Comparison of ENCODE assay signal across 1 cellular context in the genomic region with DNA sequence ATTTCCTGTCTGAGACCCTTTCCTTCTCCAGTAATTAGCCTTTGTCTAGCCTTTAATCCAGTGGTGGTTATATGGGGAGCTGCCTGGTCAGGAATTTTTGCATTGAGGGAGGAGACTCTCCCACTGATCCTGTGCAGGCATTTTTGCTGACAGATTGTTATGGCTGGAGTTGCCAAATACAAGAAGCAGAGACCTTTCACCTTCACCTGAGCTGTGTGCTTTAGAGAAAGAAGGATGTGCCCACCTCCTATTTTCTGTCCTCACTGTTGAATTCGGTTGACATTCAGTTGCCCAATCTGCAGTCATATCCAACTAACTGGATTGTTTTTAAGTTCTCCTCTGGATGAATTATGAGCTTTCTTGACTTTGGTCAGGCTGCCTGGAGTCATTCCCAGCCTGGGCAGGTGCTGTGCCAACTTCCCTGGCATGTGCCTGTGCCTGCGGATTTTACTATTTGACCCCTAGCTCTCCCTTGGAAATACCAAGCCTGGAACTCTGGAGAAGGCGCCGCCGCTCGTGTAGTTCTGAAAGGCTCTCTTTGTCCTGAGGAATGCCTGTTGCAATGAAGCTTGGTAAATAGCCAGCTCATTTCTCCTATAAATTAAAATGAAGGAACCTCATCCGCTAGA.
TF ChIP-seq lines count a peak whose summit lies in the region.

No MANE protein-coding gene starts in this region.

TF ChIP-seq in H1, 55 proteins besides CTCF, POLR2A, EP300 and RAD21 (continued from another document):
- no peak for TF ChIP-seq TAF1 (IDR thresholded peaks at IDR 0.05; ENCODE audit: low read depth, low read length)
- no peak for TF ChIP-seq YY1 (IDR thresholded peaks at IDR 0.05; ENCODE audit: low read depth, low read length)
- no peak for TF ChIP-seq RNF2 (IDR thresholded peaks at IDR 0.05; ENCODE audit: borderline replicate concordance, low read depth, low read length, missing control alignments, poor library complexity, severe bottlenecking)
- TF ChIP-seq KDM1A (IDR thresholded peaks at IDR 0.05; ENCODE audit: borderline replicate concordance, low read length): no peak
